1 cellular context compared by ENCODE assay signal in genomic region chr5:139517683-139518564, GRCh38.
TF ChIP-seq lines count a peak whose summit lies in the region.

No MANE protein-coding gene starts in this region.

TF ChIP-seq in HEK293, 187 proteins besides CTCF, POLR2A, EP300 and RAD21 (continued from another document and continues in another):
- TF ChIP-seq ZNF518A (tag by site-specific recombination; conservative IDR thresholded peaks at IDR 0.05; ENCODE audit: low read depth) = peak; percentile 71
- TF ChIP-seq ZNF341 (tag by site-specific recombination; IDR thresholded peaks at IDR 0.05; ENCODE audit: low read depth) = peak; percentile 55
- no peak for TF ChIP-seq ZNF23 (tag by site-specific recombination; IDR thresholded peaks at IDR 0.05; ENCODE audit: borderline replicate concordance)
- peak; percentile 97 for TF ChIP-seq ZNF660 (tag by site-specific recombination; IDR thresholded peaks at IDR 0.05)
- TF ChIP-seq PRDM1 (tag by site-specific recombination; IDR thresholded peaks at IDR 0.05) = no peak
- TF ChIP-seq ZBTB21 (tag by site-specific recombination; IDR thresholded peaks at IDR 0.05) = no peak; the same call in none of the 2 replicates
- peak; percentile 98 for TF ChIP-seq ZFP37 (tag by site-specific recombination; IDR thresholded peaks at IDR 0.05)
- TF ChIP-seq REST (tag by site-specific recombination; IDR thresholded peaks at IDR 0.05) = peak; percentile 85
- TF ChIP-seq ZNF529 (tag by site-specific recombination; IDR thresholded peaks at IDR 0.05; ENCODE audit: insufficient replicate concordance) = no peak
- TF ChIP-seq ZNF792 (tag by site-specific recombination; IDR thresholded peaks at IDR 0.05) = no peak
- peak; percentile 87 for TF ChIP-seq ZNF639 (tag by site-specific recombination; IDR thresholded peaks at IDR 0.05)
- no peak for TF ChIP-seq FEZF1 (tag by site-specific recombination; IDR thresholded peaks at IDR 0.05)
- TF ChIP-seq ZNF600 (tag by site-specific recombination; IDR thresholded peaks at IDR 0.05) = peak; percentile 94
- TF ChIP-seq ZNF280D (tag by site-specific recombination; IDR thresholded peaks at IDR 0.05) = no peak
- peak; percentile 81 for TF ChIP-seq ZSCAN5A (tag by site-specific recombination; IDR thresholded peaks at IDR 0.05)
- TF ChIP-seq ZNF266 (tag by site-specific recombination; IDR thresholded peaks at IDR 0.05; ENCODE audit: low read depth) = 0 out of 2 replicates have a peak, but pooled peaks have one; percentile 5
- TF ChIP-seq ZNF629 (tag by site-specific recombination; IDR thresholded peaks at IDR 0.05) = peak; percentile 88
- TF ChIP-seq INSM2 (tag by site-specific recombination; IDR thresholded peaks at IDR 0.05) = peak; percentile 90
- TF ChIP-seq SP7 (tag by site-specific recombination; IDR thresholded peaks at IDR 0.05) = peak; percentile 94
- TF ChIP-seq ZNF549 (tag by site-specific recombination; IDR thresholded peaks at IDR 0.05) = no peak
- no peak; the same call in 1 of the 2 replicates for TF ChIP-seq GLI2 (tag by site-specific recombination; IDR thresholded peaks at IDR 0.05; ENCODE audit: borderline replicate concordance, low read depth)
- TF ChIP-seq ZNF211 (tag by site-specific recombination; IDR thresholded peaks at IDR 0.05; ENCODE audit: low read depth) = no peak
- peak; percentile 84 for TF ChIP-seq ZFP69B (tag by site-specific recombination; IDR thresholded peaks at IDR 0.05)
- peak; percentile 94 for TF ChIP-seq ZNF449 (tag by site-specific recombination; IDR thresholded peaks at IDR 0.05)
- TF ChIP-seq ZNF248 (tag by site-specific recombination; IDR thresholded peaks at IDR 0.05) = no peak
- no peak for TF ChIP-seq ZNF664 (tag by site-specific recombination; IDR thresholded peaks at IDR 0.05)
- TF ChIP-seq ZNF10 (tag by site-specific recombination; IDR thresholded peaks at IDR 0.05) = peak; percentile 89
- TF ChIP-seq ZNF645 (tag by site-specific recombination; IDR thresholded peaks at IDR 0.05) = peak; percentile 15
- no peak for TF ChIP-seq ZNF433 (tag by site-specific recombination; IDR thresholded peaks at IDR 0.05; ENCODE audit: low read depth)
- TF ChIP-seq ZFHX2 (tag by site-specific recombination; conservative IDR thresholded peaks at IDR 0.05) = peak; percentile 76
- no peak; the same call in 1 of the 2 replicates for TF ChIP-seq ZBTB6 (tag by site-specific recombination; IDR thresholded peaks at IDR 0.05)
- no peak for TF ChIP-seq ZNF37A (tag by site-specific recombination; IDR thresholded peaks at IDR 0.05)
- TF ChIP-seq SP2 (tag by site-specific recombination; IDR thresholded peaks at IDR 0.05) = no peak; the same call in 1 of the 2 replicates
- peak; percentile 6; the same call in 1 of the 2 replicates for TF ChIP-seq ZNF146 (tag by site-specific recombination; IDR thresholded peaks at IDR 0.05)
- TF ChIP-seq ZNF555 (tag by site-specific recombination; conservative IDR thresholded peaks at IDR 0.05) = no peak
- TF ChIP-seq ZNF391 (tag by site-specific recombination; IDR thresholded peaks at IDR 0.05; ENCODE audit: borderline replicate concordance, low read depth) = peak; percentile 94
- peak; percentile 98 for TF ChIP-seq BCL11B (tag by site-specific recombination; IDR thresholded peaks at IDR 0.05; ENCODE audit: low read depth)
- no peak for TF ChIP-seq ZNF830 (tag by site-specific recombination; IDR thresholded peaks at IDR 0.05; ENCODE audit: low read depth)
- TF ChIP-seq ZNF571 (tag by site-specific recombination; IDR thresholded peaks at IDR 0.05) = no peak
- TF ChIP-seq SCRT1 (tag by site-specific recombination; IDR thresholded peaks at IDR 0.05; ENCODE audit: borderline replicate concordance) = no peak; the same call in 1 of the 2 replicates
- TF ChIP-seq BCL11A (tag by site-specific recombination; IDR thresholded peaks at IDR 0.05; ENCODE audit: low read depth) = peak; percentile 93
